ENCODE assay signal across 34 cellular contexts in genomic region chr7:39288303-39288702, GRCh38.
"Had no signal": no experiment of that assay in that cellular context is flagged by ENCODE, and none has a peak within 500 bp of the region (broad histone marks: within the 10 kb centered on the region; RNA-seq: fewer than 3 reads in every experiment).

No MANE protein-coding gene starts in this region.

- H3K4me2 ChIP-seq: KMS-11 had no signal

- H3K27me3 ChIP-seq: MG63 had no signal

- DNase-seq: Karpas-422, Kasumi-1, MG63, MM.1S, MV-4-11, NCI-H1048, NCI-H1092, NCI-H1092 treated with DMSO at 0.1 percent for 48 hours, NCI-H1105, NCI-H1105 treated with DMSO at 0.1 percent for 48 hours, NCI-H1417, NCI-H1417 treated with DMSO at 0.1 percent for 48 hours, NCI-H1436 treated with DMSO at 0.1 percent for 48 hours, NCI-H146, NCI-H1694, NCI-H1694 treated with DMSO at 0.1 percent for 48 hours, NCI-H187, NCI-H187 treated with DMSO at 0.1 percent for 48 hours, NCI-H1930, NCI-H2029, NCI-H2029 treated with DMSO at 0.1 percent for 48 hours, NCI-H2081, NCI-H2081 treated with DMSO at 0.1 percent for 48 hours, NCI-H2107, NCI-H2171, NCI-H2171 treated with DMSO at 0.1 percent for 48 hours, NCI-H2227 treated with DMSO at 0.1 percent for 48 hours, NCI-H226, NCI-H345, NCI-H446, NCI-H446 treated with DMSO at 0.1 percent for 48 hours, NCI-H510A, NCI-H510A treated with DMSO at 0.1 percent for 48 hours had no signal

- H3K4me3 ChIP-seq: MG63 had no signal

- H3K36me3 ChIP-seq: MG63 had no signal

- H3K27ac ChIP-seq: KMS-11 had no signal

- H3K9me3 ChIP-seq: MG63 had no signal
